1 cellular context compared by ENCODE assay signal in genomic region chr15:83062768-83063180, GRCh38.
TF ChIP-seq lines count a peak whose summit lies in the region.

No MANE protein-coding gene starts in this region.

TF ChIP-seq in HepG2, 621 proteins besides CTCF, POLR2A, EP300 and RAD21:
- TF ChIP-seq ZNF432 (CRISPR knock-in tag; IDR thresholded peaks at IDR 0.05; ENCODE audit: borderline replicate concordance): no peak
- TF ChIP-seq ZNF788 (CRISPR knock-in tag; IDR thresholded peaks at IDR 0.05; ENCODE audit: borderline replicate concordance): no peak
- no peak for TF ChIP-seq HOXD1 (CRISPR knock-in tag; IDR thresholded peaks at IDR 0.05)
- no peak for TF ChIP-seq PBX3 (CRISPR knock-in tag; IDR thresholded peaks at IDR 0.05; ENCODE audit: borderline replicate concordance)
- TF ChIP-seq PAXIP1 (CRISPR knock-in tag; conservative IDR thresholded peaks at IDR 0.05): no peak
- no peak for TF ChIP-seq ZNF280B (CRISPR knock-in tag; IDR thresholded peaks at IDR 0.05; ENCODE audit: borderline replicate concordance)
- TF ChIP-seq RBFOX2 (IDR thresholded peaks at IDR 0.05; ENCODE audit: low read depth, low read length): peak; percentile 55
- TF ChIP-seq ZNF550 (CRISPR knock-in tag; IDR thresholded peaks at IDR 0.05; ENCODE audit: borderline replicate concordance): no peak
- no peak for TF ChIP-seq ZFP82 (CRISPR knock-in tag; IDR thresholded peaks at IDR 0.05; ENCODE audit: borderline replicate concordance)
TF ChIP-seq in HepG2: peak in this region for 1.
